8 cellular contexts compared by ENCODE assay signal in genomic region chr10:103895458-103896186, GRCh38. TPM values are rescaled to one million over a fixed set of nuclear protein-coding genes. Genes with fewer than 3 reads are reported as not detected.
DNase-seq lines count a peak whose midpoint lies in the region; ATAC-seq, FAIRE-seq and TF ChIP-seq lines count a peak whose summit lies in the region.

No MANE protein-coding gene starts in this region.

- POLR2A ChIA-PET in WTC11 (lab: Charles Lee), result no interaction called here

- DNase-seq in NCI-H82 (lab: John Stamatoyannopoulos, UW), result peak; percentile 49
- no peak for DNase-seq in NCI-H82 treated with DMSO at 0.1 percent for 48 hours (lab: John Stamatoyannopoulos, UW; ENCODE audit: unreplicated experiment)
- peak; percentile 67 for DNase-seq in adipocyte (ENCODE audit: low read depth)
- no peak for DNase-seq in testis
- no peak for DNase-seq in WTC11 (ENCODE audit: low spot score)
- no peak for DNase-seq in islet precursor cell

- H3K4me1 ChIP-seq in adipocyte (ENCODE audit: control insufficient read depth, insufficient read depth, low read length) (peaks cover 48% of the 10 kb centered on the region), testis (peaks cover 21% of the 10 kb centered on the region)

- H3K27ac Mint-ChIP-seq in WTC11, result no peak overlapping the region

- H3K27me3 ChIP-seq in adipocyte (replicated peaks; ENCODE audit: control insufficient read depth, insufficient read depth, low read length) (no peaks in the 10 kb centered on the region), testis (no peaks in the 10 kb centered on the region)

- no peak overlapping the region for H3K4me3 Mint-ChIP-seq in WTC11

- peak; percentile 70 for FAIRE-seq in islet of Langerhans (lab: Jason Lieb, UNC)

- TF ChIP-seq CTCF in testis (IDR thresholded peaks at IDR 0.05) (no peak), WTC11 (IDR thresholded peaks at IDR 0.05) (no peak)

- CTCF ChIA-PET in WTC11 (lab: Charles Lee), result interaction anchor here (0.6 kb wide), 1 partner anchor 10 kb away, joined by 3 read pairs; no protein-coding TSS in a partner anchor

- peaks cover 10% of the 10 kb centered on the region for H3K36me3 Mint-ChIP-seq in WTC11

- no peak for ATAC-seq in WTC11
- no peak for ATAC-seq in GM19397 (IDR thresholded peaks at IDR 0.05; ENCODE audit: unreplicated experiment)

- no peaks in the 10 kb centered on the region for H3K27me3 Mint-ChIP-seq in WTC11 (ENCODE audit: low read depth)

- peak overlapping the region; percentile 27 for H3K4me3 ChIP-seq in adipocyte (ENCODE audit: low read length)
- H3K4me3 ChIP-seq in testis, result no peak overlapping the region

- H3K4me1 Mint-ChIP-seq in WTC11, result peaks cover 4% of the 10 kb centered on the region; the same call in 1 of the 2 replicates

- H3K9me3 Mint-ChIP-seq in WTC11, result no peaks in the 10 kb centered on the region

- H3K9me3 ChIP-seq in adipocyte (ENCODE audit: control insufficient read depth, low read length), result no peaks in the 10 kb centered on the region
- no peaks in the 10 kb centered on the region for H3K9me3 ChIP-seq in testis

- WGBS in testis, 2 donors, result 52 to 60% methylated on average over 9 of the region's 9 CpGs

- H3K9ac ChIP-seq in adipocyte (ENCODE audit: low read length), result peak overlapping the region; percentile 72

- H3K36me3 ChIP-seq in adipocyte (ENCODE audit: control insufficient read depth, insufficient read depth, low read length, severe bottlenecking), result peaks cover 43% of the 10 kb centered on the region
- no peaks in the 10 kb centered on the region for H3K36me3 ChIP-seq in testis (ENCODE audit: low read depth, missing control alignments)

- TF ChIP-seq POLR2A in testis (IDR thresholded peaks at IDR 0.05), result no peak

- H3K27ac ChIP-seq in testis, result peak overlapping the region; percentile 17 to 64

- intact Hi-C loops in testis (cut with DNase I; ENCODE audit: low total_unique reads), result no loop called here

TF ChIP-seq in WTC11, 78 proteins besides CTCF, POLR2A, EP300 and RAD21 (continues in another document):
- TF ChIP-seq ZMAT4 (CRISPR knock-in tag; IDR thresholded peaks at IDR 0.05) (no peak), ZNF317 (CRISPR knock-in tag; IDR thresholded peaks at IDR 0.05; ENCODE audit: borderline replicate concordance, low read depth) (no peak), ELF4 (CRISPR knock-in tag; IDR thresholded peaks at IDR 0.05; ENCODE audit: low read depth) (no peak), SP1 (CRISPR knock-in tag; conservative IDR thresholded peaks at IDR 0.05) (no peak), E2F5 (CRISPR knock-in tag; IDR thresholded peaks at IDR 0.05) (no peak), ERG (CRISPR knock-in tag; IDR thresholded peaks at IDR 0.05) (no peak), ATF6 (CRISPR knock-in tag; IDR thresholded peaks at IDR 0.05) (no peak), NR3C1 (CRISPR knock-in tag; conservative IDR thresholded peaks at IDR 0.05; ENCODE audit: low read depth) (no peak), NFE2L1 (CRISPR knock-in tag; IDR thresholded peaks at IDR 0.05) (no peak), ZSCAN18 (CRISPR knock-in tag; IDR thresholded peaks at IDR 0.05) (no peak), STAT6 (CRISPR knock-in tag; conservative IDR thresholded peaks at IDR 0.05; ENCODE audit: low read depth) (no peak), ESRRA (CRISPR knock-in tag; IDR thresholded peaks at IDR 0.05; ENCODE audit: borderline replicate concordance) (no peak), ZNF138 (CRISPR knock-in tag; conservative IDR thresholded peaks at IDR 0.05) (no peak), PRRX2 (CRISPR knock-in tag; IDR thresholded peaks at IDR 0.05) (no peak), ZNF425 (CRISPR knock-in tag; conservative IDR thresholded peaks at IDR 0.05) (no peak)

RNA-seq across cellular contexts. Expression of gene STN1, which starts 22.4 kb away (rescaled TPM):
- total RNA-seq in testis (10 to 100 TPM; 48.2 to 50.5 TPM), WTC11 (2021) (13.9 to 18.7 TPM (median 15.0 TPM) in 3 replicates)
- polyA plus RNA-seq in testis (ENCODE audit: insufficient read depth, low read depth, low replicate concordance), result 50.1 TPM

RNA-seq across cellular contexts. Expression of gene SH3PXD2A, which starts 40.2 kb away (rescaled TPM):
- total RNA-seq in testis, result 10 to 100 TPM; 10.8 to 12.0 TPM
- polyA plus RNA-seq in testis (ENCODE audit: insufficient read depth, low read depth, low replicate concordance), result 12.1 TPM
- 15.7 to 17.9 TPM (median 17.4 TPM) in 3 replicates for total RNA-seq in WTC11 (2021)

Comparison
In these comparisons a context has a peak if more than half of its experiments do, and no peak if none do; other contexts are left out.
1. DNase-seq: peak in NCI-H82 (single experiment) and adipocyte (single experiment); none in NCI-H82 treated with DMSO at 0.1 percent for 48 hours (single experiment), testis (single experiment), WTC11 (single experiment) and islet precursor cell (single experiment).